1 cellular context compared by ENCODE assay signal in the genomic region with DNA sequence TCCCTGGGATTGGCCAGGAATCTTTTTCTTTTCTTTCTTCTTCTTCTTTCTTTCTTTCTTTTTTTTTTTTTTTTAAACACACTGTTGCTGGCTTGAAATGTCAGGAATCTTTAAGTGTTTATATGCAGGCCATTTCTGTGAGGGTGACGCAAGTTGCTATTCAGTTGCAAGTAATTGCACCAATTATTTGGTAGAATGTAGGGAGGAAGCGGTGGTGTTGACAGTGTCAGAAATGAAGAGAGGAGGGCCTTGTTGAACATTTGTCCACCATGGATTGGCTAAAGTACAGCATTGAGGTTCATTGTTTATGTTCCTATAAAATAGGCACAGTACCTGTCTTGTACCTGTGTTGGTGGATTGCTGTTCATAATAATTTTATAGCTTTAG.
TF ChIP-seq lines count a peak whose summit lies in the region.

No MANE protein-coding gene starts in this region.

TF ChIP-seq in GM23338, 12 proteins besides CTCF, POLR2A, EP300 and RAD21:
- TF ChIP-seq, protein P1, sequence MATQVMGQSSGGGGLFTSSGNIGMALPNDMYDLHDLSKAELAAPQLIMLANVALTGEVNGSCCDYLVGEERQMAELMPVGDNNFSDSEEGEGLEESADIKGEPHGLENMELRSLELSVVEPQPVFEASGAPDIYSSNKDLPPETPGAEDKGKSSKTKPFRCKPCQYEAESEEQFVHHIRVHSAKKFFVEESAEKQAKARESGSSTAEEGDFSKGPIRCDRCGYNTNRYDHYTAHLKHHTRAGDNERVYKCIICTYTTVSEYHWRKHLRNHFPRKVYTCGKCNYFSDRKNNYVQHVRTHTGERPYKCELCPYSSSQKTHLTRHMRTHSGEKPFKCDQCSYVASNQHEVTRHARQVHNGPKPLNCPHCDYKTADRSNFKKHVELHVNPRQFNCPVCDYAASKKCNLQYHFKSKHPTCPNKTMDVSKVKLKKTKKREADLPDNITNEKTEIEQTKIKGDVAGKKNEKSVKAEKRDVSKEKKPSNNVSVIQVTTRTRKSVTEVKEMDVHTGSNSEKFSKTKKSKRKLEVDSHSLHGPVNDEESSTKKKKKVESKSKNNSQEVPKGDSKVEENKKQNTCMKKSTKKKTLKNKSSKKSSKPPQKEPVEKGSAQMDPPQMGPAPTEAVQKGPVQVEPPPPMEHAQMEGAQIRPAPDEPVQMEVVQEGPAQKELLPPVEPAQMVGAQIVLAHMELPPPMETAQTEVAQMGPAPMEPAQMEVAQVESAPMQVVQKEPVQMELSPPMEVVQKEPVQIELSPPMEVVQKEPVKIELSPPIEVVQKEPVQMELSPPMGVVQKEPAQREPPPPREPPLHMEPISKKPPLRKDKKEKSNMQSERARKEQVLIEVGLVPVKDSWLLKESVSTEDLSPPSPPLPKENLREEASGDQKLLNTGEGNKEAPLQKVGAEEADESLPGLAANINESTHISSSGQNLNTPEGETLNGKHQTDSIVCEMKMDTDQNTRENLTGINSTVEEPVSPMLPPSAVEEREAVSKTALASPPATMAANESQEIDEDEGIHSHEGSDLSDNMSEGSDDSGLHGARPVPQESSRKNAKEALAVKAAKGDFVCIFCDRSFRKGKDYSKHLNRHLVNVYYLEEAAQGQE (IDR thresholded peaks at IDR 0.05; ENCODE audit: unreplicated experiment), result no peak
